ENCODE assay signal across 14 cellular contexts in genomic region chr6:37690964-37691735, GRCh38. TPM values are rescaled to one million over a fixed set of nuclear protein-coding genes. Genes with fewer than 3 reads are reported as not detected.
A peak's percentile ranks its signal among the peaks of the same experiment; 100 is the strongest.
DNase-seq lines count a peak whose midpoint lies in the region; ATAC-seq and TF ChIP-seq lines count a peak whose summit lies in the region.
"Had no signal": no experiment of that assay in that cellular context is flagged by ENCODE, and none has a peak within 500 bp of the region (broad histone marks: within the 10 kb centered on the region; RNA-seq: fewer than 3 reads in every experiment).

No MANE protein-coding gene starts in this region.

- no peak for TF ChIP-seq CTCF in SK-N-SH (IDR thresholded peaks at IDR 0.05)
- TF ChIP-seq CTCF in Panc1 (IDR thresholded peaks at IDR 0.05): no peak

- no peak overlapping the region for H2AFZ ChIP-seq in SK-N-SH (ENCODE audit: low read depth)

- in situ Hi-C loops in Panc1 (cut with HindIII; ENCODE audit: low pct_unique_long_range_greater_than_20kb, low sequenced_read_pairs): no loop called here

- 64% methylated on average over 3 of the region's 4 CpGs for WGBS in SK-N-SH (ENCODE audit: low lambda C conversion rate)

- no peak for TF ChIP-seq RAD21 in SK-N-SH (IDR thresholded peaks at IDR 0.05; ENCODE audit: low read length)

- no peaks in the 10 kb centered on the region for H3K79me2 ChIP-seq in SK-N-SH (ENCODE audit: insufficient read depth)

- TF ChIP-seq EP300 in SK-N-SH (IDR thresholded peaks at IDR 0.05; ENCODE audit: borderline replicate concordance in 1 of 2, low read depth in 1 of 2, low read length in 1 of 2): no peak

- no peak overlapping the region for H3K9ac ChIP-seq in SK-N-SH

- H3K9me2 ChIP-seq in SK-N-SH: no peaks in the 10 kb centered on the region

- H3K4me1 ChIP-seq in SK-N-SH (ENCODE audit: control insufficient read depth in 1 of 2, insufficient read depth in 2 of 2, low read depth in 1 of 2, low read length in 1 of 2): peaks cover 4 to 19% of the 10 kb centered on the region in 2 experiments; a peak in 3 of 4 replicates
- H3K4me1 ChIP-seq in Panc1 (ENCODE audit: control insufficient read depth, insufficient read depth, low read length): peaks cover 18% of the 10 kb centered on the region

- H3K27me3 ChIP-seq in SK-N-SH (ENCODE audit: insufficient read depth) (no peaks in the 10 kb centered on the region), Panc1 (ENCODE audit: control insufficient read depth, insufficient read depth, low read length) (no peaks in the 10 kb centered on the region)

- intact Hi-C loops in Panc1 (cut with micrococcal nuclease; ENCODE audit: unreplicated experiment): loop anchor here (5.0 to 10.0 kb wide), 2 partner anchors 126 to 209 kb away; no protein-coding TSS in a partner anchor

- 0 out of 2 replicates have a peak overlapping the region, but pooled peaks have one; percentile 43 for H3K4me2 ChIP-seq in SK-N-SH

- H3K9me3 ChIP-seq in SK-N-SH (no peaks in the 10 kb centered on the region), Panc1 (ENCODE audit: control insufficient read depth, insufficient read depth, low read depth, low read length) (no peaks in the 10 kb centered on the region)
- H3K9me3 ChIP-seq: stomach had no signal

- H3K27ac ChIP-seq in SK-N-SH (ENCODE audit: low read depth in 2 of 2, low read length in 1 of 2) (peak overlapping the region in 1 of 2 experiments; percentile 20; a peak in 1 of 4 replicates), Panc1 (ENCODE audit: low read length) (peak overlapping the region; percentile 57), epithelial cell of prostate (peak overlapping the region; percentile 16)
- H3K27ac ChIP-seq: 22Rv1, RWPE1, skin epidermis, stomach had no signal

- POLR2A ChIA-PET in SK-N-SH (lab: Yijun Ruan, JAX): interaction anchor here (1.3 kb wide), 1 partner anchor 258 kb away, joined by 3 read pairs; the partner anchor contains the start of gene CMTR1
- POLR2A ChIA-PET in Panc1 (lab: Charles Lee): no interaction called here

- no TSS peak for BruUV-seq in Panc1 (replicated peaks; lab: Mats Ljungman, UMichigan)

- H3K4me3 ChIP-seq in SK-N-SH (ENCODE audit: low read depth in 2 of 2, low read length in 1 of 2): no peak overlapping the region
- no peak overlapping the region for H3K4me3 ChIP-seq in Panc1 (ENCODE audit: low read depth in 2 of 2, low read length in 2 of 2)
- H3K4me3 ChIP-seq: skin epidermis, stomach had no signal

- no peak for ATAC-seq in SK-N-SH treated with all-trans-retinoic acid at 6 μM for 48 hours
- no peak for ATAC-seq in Panc1
- no peak for ATAC-seq in HG02981 (IDR thresholded peaks at IDR 0.05; ENCODE audit: unreplicated experiment)
- ATAC-seq in GM21367 (IDR thresholded peaks at IDR 0.05; ENCODE audit: unreplicated experiment): no peak
- no peak for ATAC-seq in HG03025 (IDR thresholded peaks at IDR 0.05; ENCODE audit: low FRiP score, unreplicated experiment)

- no peaks in the 10 kb centered on the region for H3F3A ChIP-seq in SK-N-SH (replicated peaks; ENCODE audit: insufficient read depth)

- DNase-seq in SK-N-SH (no peak), Panc1 (ENCODE audit: low read depth, low spot score) (no peak), epithelial cell of prostate (ENCODE audit: low read depth, low spot score) (no peak), renal cortical epithelial cell (ENCODE audit: low read depth) (peak; percentile 20)
- DNase-seq: DMS153, NCI-H187 treated with DMSO at 0.1 percent for 48 hours had no signal

- no peaks in the 10 kb centered on the region for H3K36me3 ChIP-seq in SK-N-SH (replicated peaks in 1 of 2; ENCODE audit: control insufficient read depth in 1 of 2, insufficient read depth in 2 of 2, low read length in 1 of 2)
- H3K36me3 ChIP-seq in Panc1 (ENCODE audit: control insufficient read depth, insufficient read depth, low read length): no peaks in the 10 kb centered on the region
- H3K36me3 ChIP-seq: stomach had no signal

- peaks cover 20% of the 10 kb centered on the region for H4K20me1 ChIP-seq in SK-N-SH (ENCODE audit: insufficient read depth)

- CTCF ChIA-PET in SK-N-SH (lab: Yijun Ruan, JAX) (interaction anchor here (0.6 to 6.0 kb wide), 64 partner anchors 8 to 877 kb away, joined by 3 to 88 read pairs (median 5); no protein-coding TSS in a partner anchor), Panc1 (lab: Charles Lee) (interaction anchor here (0.8 to 1.9 kb wide), 4 partner anchors 126 to 374 kb away, joined by 4 to 8 read pairs (median 6); no protein-coding TSS in a partner anchor)

TF ChIP-seq in SK-N-SH, 30 proteins besides CTCF, POLR2A, EP300 and RAD21:
- TF ChIP-seq SIN3A (IDR thresholded peaks at IDR 0.05; ENCODE audit: borderline replicate concordance, low read depth, low read length): no peak
- TF ChIP-seq FOSL2 (IDR thresholded peaks at IDR 0.05; ENCODE audit: borderline replicate concordance, low read depth): peak; percentile 37; the same call in 1 of the 2 replicates
- TF ChIP-seq USF1 (IDR thresholded peaks at IDR 0.05; ENCODE audit: borderline replicate concordance, low read depth): no peak

TF ChIP-seq in SK-N-SH treated with all-trans-retinoic acid at 6 μM for 48 hours, 23 proteins besides CTCF, POLR2A, EP300 and RAD21:
- TF ChIP-seq CSDC2 (CRISPR knock-in tag; IDR thresholded peaks at IDR 0.05): no peak
- TF ChIP-seq ZC3H10 (CRISPR knock-in tag; IDR thresholded peaks at IDR 0.05): no peak
- TF ChIP-seq ZFP30 (CRISPR knock-in tag; IDR thresholded peaks at IDR 0.05): no peak
- no peak for TF ChIP-seq PPARA (CRISPR knock-in tag; IDR thresholded peaks at IDR 0.05; ENCODE audit: borderline replicate concordance)
- no peak for TF ChIP-seq TSHZ2 (CRISPR knock-in tag; IDR thresholded peaks at IDR 0.05)
- no peak for TF ChIP-seq ESRRG (CRISPR knock-in tag; IDR thresholded peaks at IDR 0.05)
- TF ChIP-seq OSR1 (CRISPR knock-in tag; IDR thresholded peaks at IDR 0.05): no peak
- no peak for TF ChIP-seq SNAI2 (CRISPR knock-in tag; IDR thresholded peaks at IDR 0.05)
- TF ChIP-seq BACH2 (CRISPR knock-in tag; IDR thresholded peaks at IDR 0.05; ENCODE audit: borderline replicate concordance): no peak
- TF ChIP-seq CREB5 (CRISPR knock-in tag; IDR thresholded peaks at IDR 0.05; ENCODE audit: low read depth): no peak
- TF ChIP-seq TCF4 (CRISPR knock-in tag; IDR thresholded peaks at IDR 0.05; ENCODE audit: borderline replicate concordance): no peak
- no peak for TF ChIP-seq PATZ1 (CRISPR knock-in tag; IDR thresholded peaks at IDR 0.05; ENCODE audit: borderline replicate concordance)

RNA-seq across cellular contexts. Expression of gene MDGA1, which starts 6.5 kb away (rescaled TPM):
- 4.4 and 5.1 TPM in 2 replicates for polyA plus RNA-seq in SK-N-SH (2012; rRNA removed)
- polyA plus RNA-seq in SK-N-SH (2012; cell fraction: cytosol; rRNA removed): 1.5 and 2.0 TPM in 2 replicates
- 9.9 and 16.9 TPM in 2 replicates for polyA plus RNA-seq in SK-N-SH (2012; cell fraction: nucleus; rRNA removed)
- 36.5 TPM for total RNA-seq in Panc1 (2021; ENCODE audit: unreplicated experiment)
- polyA plus RNA-seq in Panc1 (2012; ENCODE audit: insufficient read length): 13.6 TPM
- total RNA-seq in renal cortical epithelial cell: 1.2 and 4.2 TPM in 2 replicates
